In the genomic region with DNA sequence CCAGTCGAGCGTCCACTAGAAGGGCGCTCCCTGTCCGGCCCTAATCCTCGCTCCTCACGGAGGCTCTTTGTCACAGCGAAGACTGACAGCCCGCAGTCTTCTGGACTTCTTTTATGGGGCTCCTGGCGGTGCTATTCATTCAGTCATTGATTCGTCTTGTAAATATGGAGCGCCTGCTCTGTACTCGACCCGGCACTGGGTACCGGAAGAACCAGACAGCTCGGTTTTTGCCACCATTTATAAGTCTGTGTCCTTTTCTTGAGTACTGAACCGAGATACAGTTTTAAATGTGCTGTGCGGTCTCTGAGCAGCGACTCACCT, we compare ENCODE assay signal across 8 cellular contexts.
DNase-seq lines count a peak whose midpoint lies in the region; ATAC-seq lines count a peak whose summit lies in the region.

No MANE protein-coding gene starts in this region.

- H3K36me3 Mint-ChIP-seq in activated naive CD8-positive, alpha-beta T cell: peaks cover 8% of the 10 kb centered on the region

- H3K27ac Mint-ChIP-seq in activated naive CD8-positive, alpha-beta T cell: peak overlapping the region; percentile 99

- H3K27ac ChIP-seq in subcutaneous abdominal adipose tissue (ENCODE audit: low read depth, low read length): peak overlapping the region; percentile 90

- H3K27me3 ChIP-seq in subcutaneous abdominal adipose tissue (ENCODE audit: control insufficient read depth in 5 of 5, insufficient read depth in 4 of 5, low read length in 5 of 5): no peaks in the 10 kb centered on the region

- H3K4me1 Mint-ChIP-seq in activated naive CD8-positive, alpha-beta T cell (ENCODE audit: low read depth): peaks cover 47% of the 10 kb centered on the region

- no peaks in the 10 kb centered on the region for H3K27me3 Mint-ChIP-seq in activated naive CD8-positive, alpha-beta T cell

- H3K9ac ChIP-seq in subcutaneous abdominal adipose tissue (ENCODE audit: low read length in 5 of 5): peak overlapping the region; percentile 45 to 85 (median 77)

- H3K4me3 Mint-ChIP-seq in activated naive CD8-positive, alpha-beta T cell: peak overlapping the region; percentile 88

- ATAC-seq in GM21367 (IDR thresholded peaks at IDR 0.05; ENCODE audit: unreplicated experiment): peak; percentile 9

- DNase-seq in DMS153 (lab: John Stamatoyannopoulos, UW): peak; percentile 44
- DNase-seq in Kasumi-1 (lab: John Stamatoyannopoulos, UW): peak; percentile 61 to 75
- DNase-seq in iris pigment epithelial cell (ENCODE audit: low read depth): peak; percentile 57
- DNase-seq in NCI-H2196 (lab: John Stamatoyannopoulos, UW; ENCODE audit: unreplicated experiment): no peak
- DNase-seq in GM03348 (ENCODE audit: low spot score): no peak

- no peaks in the 10 kb centered on the region for H3K9me3 Mint-ChIP-seq in activated naive CD8-positive, alpha-beta T cell (ENCODE audit: low read depth)

- peaks cover 0 to 4% (median 0%) of the 10 kb centered on the region in 5 donors for H3K36me3 ChIP-seq in subcutaneous abdominal adipose tissue (ENCODE audit: control insufficient read depth in 5 of 5, insufficient read depth in 5 of 5, low read length in 5 of 5)

- H3K4me3 ChIP-seq in subcutaneous abdominal adipose tissue (ENCODE audit: low read depth in 1 of 5, low read length in 5 of 5): peak overlapping the region; percentile 79 to 97 (median 90)

- H3K9me3 ChIP-seq in subcutaneous abdominal adipose tissue (ENCODE audit: control insufficient read depth in 5 of 5, low read length in 5 of 5): no peaks in the 10 kb centered on the region

- peaks cover 5 to 21% (median 20%) of the 10 kb centered on the region in 5 donors for H3K4me1 ChIP-seq in subcutaneous abdominal adipose tissue (ENCODE audit: control insufficient read depth in 5 of 5, insufficient read depth in 5 of 5, low read length in 5 of 5)

Comparison
In these comparisons a context has a peak if more than half of its experiments do, and no peak if none do; other contexts are left out.
1. DNase-seq: peak in DMS153 (single experiment), Kasumi-1 (2 of 2) and iris pigment epithelial cell (single experiment); none in NCI-H2196 (single experiment) and GM03348 (single experiment).